In genomic region chr11:119055901-119056300, GRCh38 we compare ENCODE assay signal across 6 cellular contexts. TPM values are rescaled to one million over a fixed set of nuclear protein-coding genes. Genes with fewer than 3 reads are reported as not detected.
A peak's percentile ranks its signal among the peaks of the same experiment; 100 is the strongest.
DNase-seq lines count a peak whose midpoint lies in the region; ATAC-seq lines count a peak whose summit lies in the region.

No MANE protein-coding gene starts in this region.

- H3K36me3 Mint-ChIP-seq in activated CD4-positive, alpha-beta T cell treated with anti-CD3 and anti-CD28 coated beads, Interleukin-2, amount 10 ng/mL, durations not matched to agents 24 days and 14 days (ENCODE audit: low read depth): peaks cover 51% of the 10 kb centered on the region
- peaks cover 52% of the 10 kb centered on the region for H3K36me3 Mint-ChIP-seq in activated CD4-positive, alpha-beta memory T cell treated with anti-CD3 and anti-CD28 coated beads, Interleukin-2, amount 10 ng/mL, durations not matched to agents 7 days and 5 days (ENCODE audit: low read depth)

- peak; percentile 75 for DNase-seq in activated CD4-positive, alpha-beta T cell treated with anti-CD3 and anti-CD28 coated beads, Interleukin-2, amount 10 ng/mL, durations not matched to agents 24 days and 14 days
- DNase-seq in activated CD4-positive, alpha-beta T cell treated with anti-CD3 and anti-CD28 coated beads for 4 hours: no peak
- DNase-seq in activated CD4-positive, alpha-beta memory T cell treated with anti-CD3 and anti-CD28 coated beads, Interleukin-2, amount 10 ng/mL, durations not matched to agents 7 days and 5 days: no peak
- peak; percentile 51 for DNase-seq in kidney tubule cell (ENCODE audit: low spot score)

- ATAC-seq in GM19467 (IDR thresholded peaks at IDR 0.05; ENCODE audit: unreplicated experiment) (no peak), GM21576 (IDR thresholded peaks at IDR 0.05; ENCODE audit: unreplicated experiment) (no peak)

- peak overlapping the region; percentile 95 for H3K4me3 Mint-ChIP-seq in activated CD4-positive, alpha-beta T cell treated with anti-CD3 and anti-CD28 coated beads, Interleukin-2, amount 10 ng/mL, durations not matched to agents 24 days and 14 days
- peak overlapping the region; percentile 95 for H3K4me3 Mint-ChIP-seq in activated CD4-positive, alpha-beta memory T cell treated with anti-CD3 and anti-CD28 coated beads, Interleukin-2, amount 10 ng/mL, durations not matched to agents 7 days and 5 days

- intact Hi-C loops in activated CD4-positive, alpha-beta T cell treated with anti-CD3 and anti-CD28 coated beads, Interleukin-2, amount 10 ng/mL, durations not matched to agents 24 days and 14 days (cut with micrococcal nuclease): loop anchor here (5.0 kb wide), 1 partner anchor 59 kb away; the partner anchor contains the start of gene CENATAC

- H3K27me3 Mint-ChIP-seq in activated CD4-positive, alpha-beta T cell treated with anti-CD3 and anti-CD28 coated beads, Interleukin-2, amount 10 ng/mL, durations not matched to agents 24 days and 14 days: no peaks in the 10 kb centered on the region
- no peaks in the 10 kb centered on the region for H3K27me3 Mint-ChIP-seq in activated CD4-positive, alpha-beta memory T cell treated with anti-CD3 and anti-CD28 coated beads, Interleukin-2, amount 10 ng/mL, durations not matched to agents 7 days and 5 days

- POLR2A ChIA-PET in activated CD4-positive, alpha-beta memory T cell treated with anti-CD3 and anti-CD28 coated beads, Interleukin-2, amount 10 ng/mL, durations not matched to agents 7 days and 5 days (lab: Charles Lee): interaction anchor here (0.8 to 5.8 kb wide), 29 partner anchors 9 to 268 kb away, joined by 3 to 82 read pairs (median 6); partner anchors contain the start of genes C2CD2L, CENATAC, DDX6 and DPAGT1

- peaks cover 45% of the 10 kb centered on the region for H3K4me1 Mint-ChIP-seq in activated CD4-positive, alpha-beta T cell treated with anti-CD3 and anti-CD28 coated beads, Interleukin-2, amount 10 ng/mL, durations not matched to agents 24 days and 14 days
- peaks cover 60% of the 10 kb centered on the region for H3K4me1 Mint-ChIP-seq in activated CD4-positive, alpha-beta memory T cell treated with anti-CD3 and anti-CD28 coated beads, Interleukin-2, amount 10 ng/mL, durations not matched to agents 7 days and 5 days

- no peaks in the 10 kb centered on the region for H3K9me3 Mint-ChIP-seq in activated CD4-positive, alpha-beta T cell treated with anti-CD3 and anti-CD28 coated beads, Interleukin-2, amount 10 ng/mL, durations not matched to agents 24 days and 14 days
- no peaks in the 10 kb centered on the region for H3K9me3 Mint-ChIP-seq in activated CD4-positive, alpha-beta memory T cell treated with anti-CD3 and anti-CD28 coated beads, Interleukin-2, amount 10 ng/mL, durations not matched to agents 7 days and 5 days

- CTCF ChIA-PET in activated CD4-positive, alpha-beta memory T cell treated with anti-CD3 and anti-CD28 coated beads, Interleukin-2, amount 10 ng/mL, durations not matched to agents 7 days and 5 days (lab: Charles Lee): interaction anchor here (0.6 to 3.1 kb wide), 21 partner anchors 9 to 265 kb away, joined by 3 to 21 read pairs (median 4); partner anchors contain the start of genes C2CD2L, DPAGT1, HMBS and RPS25

- H3K27ac Mint-ChIP-seq in activated CD4-positive, alpha-beta T cell treated with anti-CD3 and anti-CD28 coated beads, Interleukin-2, amount 10 ng/mL, durations not matched to agents 24 days and 14 days: peak overlapping the region; percentile 80
- H3K27ac Mint-ChIP-seq in activated CD4-positive, alpha-beta memory T cell treated with anti-CD3 and anti-CD28 coated beads, Interleukin-2, amount 10 ng/mL, durations not matched to agents 7 days and 5 days: peak overlapping the region; percentile 79

RNA-seq across cellular contexts. Expression of gene HYOU1, which starts 1.1 kb away (rescaled TPM):
- total RNA-seq in activated CD4-positive, alpha-beta T cell treated with anti-CD3 and anti-CD28 coated beads, Interleukin-2, amount 10 ng/mL, durations not matched to agents 24 days and 14 days: 193 and 203 TPM in 2 replicates
- 100 to 1,000 TPM; 123 to 125 TPM for total RNA-seq in activated CD4-positive, alpha-beta memory T cell treated with anti-CD3 and anti-CD28 coated beads, Interleukin-2, amount 10 ng/mL, durations not matched to agents 7 days and 5 days

RNA-seq across cellular contexts. Expression of gene VPS11, which starts 11.7 kb away (rescaled TPM):
- total RNA-seq in activated CD4-positive, alpha-beta T cell treated with anti-CD3 and anti-CD28 coated beads, Interleukin-2, amount 10 ng/mL, durations not matched to agents 24 days and 14 days: 20.2 and 20.9 TPM in 2 replicates
- total RNA-seq in activated CD4-positive, alpha-beta memory T cell treated with anti-CD3 and anti-CD28 coated beads, Interleukin-2, amount 10 ng/mL, durations not matched to agents 7 days and 5 days: 10 to 100 TPM; 30.6 to 36.1 TPM

RNA-seq across cellular contexts. Expression of gene SLC37A4, which starts 25.2 kb away (rescaled TPM):
- 28.8 and 31.6 TPM in 2 replicates for total RNA-seq in activated CD4-positive, alpha-beta T cell treated with anti-CD3 and anti-CD28 coated beads, Interleukin-2, amount 10 ng/mL, durations not matched to agents 24 days and 14 days
- total RNA-seq in activated CD4-positive, alpha-beta memory T cell treated with anti-CD3 and anti-CD28 coated beads, Interleukin-2, amount 10 ng/mL, durations not matched to agents 7 days and 5 days: 10 to 100 TPM; 31.6 to 33.9 TPM

RNA-seq across cellular contexts. Expression of gene HMBS, which starts 28.8 kb away (rescaled TPM):
- total RNA-seq in activated CD4-positive, alpha-beta T cell treated with anti-CD3 and anti-CD28 coated beads, Interleukin-2, amount 10 ng/mL, durations not matched to agents 24 days and 14 days: 60.9 and 62.8 TPM in 2 replicates
- 10 to 100 TPM; 17.3 to 18.8 TPM for total RNA-seq in activated CD4-positive, alpha-beta memory T cell treated with anti-CD3 and anti-CD28 coated beads, Interleukin-2, amount 10 ng/mL, durations not matched to agents 7 days and 5 days

RNA-seq across cellular contexts. Expression of gene TRAPPC4, which starts 37.3 kb away (rescaled TPM):
- total RNA-seq in activated CD4-positive, alpha-beta T cell treated with anti-CD3 and anti-CD28 coated beads, Interleukin-2, amount 10 ng/mL, durations not matched to agents 24 days and 14 days: 141 and 151 TPM in 2 replicates
- total RNA-seq in activated CD4-positive, alpha-beta memory T cell treated with anti-CD3 and anti-CD28 coated beads, Interleukin-2, amount 10 ng/mL, durations not matched to agents 7 days and 5 days: 10 to 100 TPM; 67.0 to 71.1 TPM

Comparison
In these comparisons a context has a peak if more than half of its experiments do, and no peak if none do; other contexts are left out.
1. DNase-seq: peak in activated CD4-positive, alpha-beta T cell treated with anti-CD3 and anti-CD28 coated beads, Interleukin-2, amount 10 ng/mL, durations not matched to agents 24 days and 14 days (single experiment) and kidney tubule cell (single experiment); none in activated CD4-positive, alpha-beta T cell treated with anti-CD3 and anti-CD28 coated beads for 4 hours (0 of 2) and activated CD4-positive, alpha-beta memory T cell treated with anti-CD3 and anti-CD28 coated beads, Interleukin-2, amount 10 ng/mL, durations not matched to agents 7 days and 5 days (single experiment).